Comparison of ENCODE assay signal across 32 cellular contexts in the genomic region with DNA sequence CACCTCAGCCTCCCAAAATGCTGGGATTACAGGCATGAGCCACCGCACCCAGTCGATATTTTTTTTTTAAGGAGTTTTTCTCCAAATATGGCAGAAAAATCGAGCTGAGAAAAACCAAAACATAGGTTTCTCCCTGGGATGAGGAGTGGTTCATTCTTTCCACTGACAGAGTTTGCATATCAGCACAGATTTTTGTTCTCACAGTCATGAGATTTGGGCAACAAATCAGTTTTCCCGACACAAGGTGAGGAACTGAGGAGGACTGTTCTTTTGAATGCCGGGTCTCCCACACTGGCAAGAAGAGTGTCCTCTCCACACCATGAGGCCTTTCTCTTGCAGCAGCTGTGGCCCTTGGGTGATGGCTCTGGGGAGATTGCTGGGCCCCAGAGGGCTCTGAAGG. TPM values are rescaled to one million over a fixed set of nuclear protein-coding genes. Genes with fewer than 3 reads are reported as not detected.
DNase-seq lines count a peak whose midpoint lies in the region; ATAC-seq and TF ChIP-seq lines count a peak whose summit lies in the region.
"Had no signal": no experiment of that assay in that cellular context is flagged by ENCODE, and none has a peak within 500 bp of the region (broad histone marks: within the 10 kb centered on the region; RNA-seq: fewer than 3 reads in every experiment).

No MANE protein-coding gene starts in this region.

- no peak overlapping the region for H3K4me3 Mint-ChIP-seq in activated CD4-positive, alpha-beta T cell treated with anti-CD3 and anti-CD28 coated beads for 36 hours
- H3K4me3 Mint-ChIP-seq in GM23338, result no peak overlapping the region
- H3K4me3 Mint-ChIP-seq: activated CD8-positive, alpha-beta T cell treated with anti-CD3 and anti-CD28 coated beads for 36 hours; activated naive CD4-positive, alpha-beta T cell treated with anti-CD3 and anti-CD28 coated beads, Interleukin-2, amount 10 ng/mL, durations not matched to agents 7 days and 5 days; stimulated activated naive CD8-positive, alpha-beta T cell treated with anti-CD3 and anti-CD28 coated beads, Interleukin-15, Interleukin-2, amounts not matched to agents 100 ng/mL and 50 ng/mL, for 24 hours had no signal

- H3F3A ChIP-seq in GM23338 (replicated peaks; ENCODE audit: low read depth), result 0 out of 2 replicates have a peak, but pooled peaks cover 4% of the 10 kb centered on the region

- peak overlapping the region; percentile 47 for H3K27ac Mint-ChIP-seq in activated CD4-positive, alpha-beta T cell treated with anti-CD3 and anti-CD28 coated beads for 36 hours
- H3K27ac Mint-ChIP-seq in GM23338, result no peak overlapping the region
- H3K27ac Mint-ChIP-seq: activated naive CD4-positive, alpha-beta T cell treated with anti-CD3 and anti-CD28 coated beads, Interleukin-2, amount 10 ng/mL, durations not matched to agents 7 days and 5 days; activated T-helper 17 cell treated with anti-CD3 and anti-CD28 coated beads, Interleukin-2, amount 50 U/mL, for 72 hours; stimulated activated naive CD8-positive, alpha-beta T cell treated with anti-CD3 and anti-CD28 coated beads, Interleukin-15, Interleukin-2, amounts not matched to agents 100 ng/mL and 50 ng/mL, for 24 hours had no signal

- no peak for TF ChIP-seq CTCF in RWPE1 (conservative IDR thresholded peaks at IDR 0.05; ENCODE audit: low read depth)
- no peak for TF ChIP-seq CTCF in gastroesophageal sphincter (IDR thresholded peaks at IDR 0.05)
- no peak for TF ChIP-seq CTCF in upper lobe of right lung (IDR thresholded peaks at IDR 0.05)
- no peak for TF ChIP-seq CTCF in GM23338 (conservative IDR thresholded peaks at IDR 0.05; ENCODE audit: low read depth in 2 of 2)

- H2AFZ ChIP-seq in GM23338, result no peak overlapping the region

- peaks cover 55% of the 10 kb centered on the region for H3K4me1 Mint-ChIP-seq in activated CD4-positive, alpha-beta T cell treated with anti-CD3 and anti-CD28 coated beads for 36 hours
- peaks cover 18% of the 10 kb centered on the region for H3K4me1 Mint-ChIP-seq in GM23338

- no peak overlapping the region for H3K4me2 ChIP-seq in GM23338

- 39 to 58% methylated on average over 2 to 3 of the region's 5 CpGs for WGBS in gastroesophageal sphincter (ENCODE audit: low coverage in 1 of 2), 2 donors

- H3K4me3 ChIP-seq in gastroesophageal sphincter (no peak overlapping the region), upper lobe of right lung (no peak overlapping the region), GM23338 (no peak overlapping the region)
- H3K4me3 ChIP-seq: adrenal gland, dorsolateral prefrontal cortex, right lobe of liver, SK-N-MC, thyroid gland had no signal

- H3K9me3 ChIP-seq in gastroesophageal sphincter (no peaks in the 10 kb centered on the region), upper lobe of right lung (no peaks in the 10 kb centered on the region)
- H3K9me3 ChIP-seq: adrenal gland, right lobe of liver, thyroid gland had no signal

- DNase-seq in activated CD4-positive, alpha-beta T cell treated with anti-CD3 and anti-CD28 coated beads for 36 hours, result no peak
- DNase-seq in activated CD4-positive, alpha-beta T cell treated with anti-CD3 and anti-CD28 coated beads for 48 hours, result no peak
- DNase-seq in RWPE1 (ENCODE audit: low spot score) (no peak), upper lobe of right lung (no peak), AG08395 (ENCODE audit: low spot score) (no peak), GM23338 (ENCODE audit: low spot score) (no peak)
- DNase-seq: activated CD8-positive, alpha-beta T cell treated with anti-CD3 and anti-CD28 coated beads for 36 hours; activated naive CD4-positive, alpha-beta T cell treated with anti-CD3 and anti-CD28 coated beads, Interleukin-2, amount 10 ng/mL, durations not matched to agents 7 days and 5 days; adrenal gland; brain microvascular endothelial cell; CD4-positive, CD25-positive, alpha-beta regulatory T cell; cerebellar nuclear complex; DND-41; dorsolateral prefrontal cortex; KBM-7; left ventricle myocardium superior; NCI-H1930; posterior cingulate gyrus; right lobe of liver; stimulated activated CD8-positive, alpha-beta memory T cell treated with anti-CD3 and anti-CD28 coated beads, Interleukin-4, amount 100 ng/mL, for 48 hours; T-helper 2 cell; thyroid gland had no signal

- POLR2A ChIA-PET in activated CD4-positive, alpha-beta T cell treated with anti-CD3 and anti-CD28 coated beads for 36 hours (lab: Charles Lee), result interaction anchor here (1.9 kb wide), 1 partner anchor 17 kb away, joined by 6 read pairs; no protein-coding TSS in a partner anchor
- POLR2A ChIA-PET in RWPE1 (lab: Yijun Ruan, JAX; ENCODE audit: low non-redundant PET), result interaction anchor here (0.7 kb wide), 1 partner anchor 89 kb away, joined by 4 read pairs; no protein-coding TSS in a partner anchor

- CTCF ChIA-PET in activated CD4-positive, alpha-beta T cell treated with anti-CD3 and anti-CD28 coated beads for 36 hours (lab: Charles Lee), result interaction anchor here (6.1 to 11.0 kb wide), 2 partner anchors 20 to 34 kb away, joined by 49 to 139 read pairs; no protein-coding TSS in a partner anchor
- CTCF ChIA-PET in RWPE1 (lab: Yijun Ruan, JAX), result interaction anchor here (0.6 to 3.0 kb wide), 2 partner anchors 12 to 34 kb away, joined by 4 to 10 read pairs; no protein-coding TSS in a partner anchor

- peaks cover 4% of the 10 kb centered on the region; the same call in 1 of the 2 replicates for H3K79me2 ChIP-seq in GM23338 (replicated peaks; ENCODE audit: insufficient read depth)

- H3K9me3 Mint-ChIP-seq in activated CD4-positive, alpha-beta T cell treated with anti-CD3 and anti-CD28 coated beads for 36 hours (ENCODE audit: low read depth), result no peaks in the 10 kb centered on the region
- no peaks in the 10 kb centered on the region for H3K9me3 Mint-ChIP-seq in GM23338
- H3K9me3 Mint-ChIP-seq: activated CD8-positive, alpha-beta T cell treated with anti-CD3 and anti-CD28 coated beads for 36 hours; activated naive CD4-positive, alpha-beta T cell treated with anti-CD3 and anti-CD28 coated beads, Interleukin-2, amount 10 ng/mL, durations not matched to agents 7 days and 5 days; activated T-helper 17 cell treated with anti-CD3 and anti-CD28 coated beads, Interleukin-2, amount 50 U/mL, for 72 hours; stimulated activated naive CD8-positive, alpha-beta T cell treated with anti-CD3 and anti-CD28 coated beads, Interleukin-15, Interleukin-2, amounts not matched to agents 100 ng/mL and 50 ng/mL, for 24 hours had no signal

- H3K4me1 ChIP-seq in gastroesophageal sphincter, result peaks cover 0 to 30% (median 7%) of the 10 kb centered on the region in 3 donors
- peaks cover 39% of the 10 kb centered on the region for H3K4me1 ChIP-seq in upper lobe of right lung
- peaks cover 11% of the 10 kb centered on the region; the same call in 1 of the 2 replicates for H3K4me1 ChIP-seq in GM23338 (ENCODE audit: insufficient read depth)

- H3K9me2 ChIP-seq in GM23338 (ENCODE audit: insufficient read depth), result no peaks in the 10 kb centered on the region

- no peak for TF ChIP-seq EP300 in gastroesophageal sphincter (IDR thresholded peaks at IDR 0.05)

- TF ChIP-seq POLR2A in gastroesophageal sphincter (IDR thresholded peaks at IDR 0.05), result no peak

- H3K27me3 Mint-ChIP-seq in activated CD4-positive, alpha-beta T cell treated with anti-CD3 and anti-CD28 coated beads for 36 hours, result no peaks in the 10 kb centered on the region
- H3K27me3 Mint-ChIP-seq in GM23338 (ENCODE audit: insufficient read depth, low read depth, poor library complexity), result peaks cover 5% of the 10 kb centered on the region
- H3K27me3 Mint-ChIP-seq: activated CD8-positive, alpha-beta T cell treated with anti-CD3 and anti-CD28 coated beads for 36 hours; activated naive CD4-positive, alpha-beta T cell treated with anti-CD3 and anti-CD28 coated beads, Interleukin-2, amount 10 ng/mL, durations not matched to agents 7 days and 5 days; activated T-helper 17 cell treated with anti-CD3 and anti-CD28 coated beads, Interleukin-2, amount 50 U/mL, for 72 hours; CD4-positive, CD25-positive, alpha-beta regulatory T cell; stimulated activated naive CD8-positive, alpha-beta T cell treated with anti-CD3 and anti-CD28 coated beads, Interleukin-15, Interleukin-2, amounts not matched to agents 100 ng/mL and 50 ng/mL, for 24 hours had no signal

- H3K27ac ChIP-seq in RWPE1, result peak overlapping the region; percentile 33; the same call in 1 of the 2 replicates
- H3K27ac ChIP-seq in gastroesophageal sphincter, result peak overlapping the region in 3 of 4 donors; percentile 44 to 59 (median 51)
- peak overlapping the region; percentile 47 for H3K27ac ChIP-seq in upper lobe of right lung
- H3K27ac ChIP-seq in GM23338 (ENCODE audit: low read depth), result no peak overlapping the region
- H3K27ac ChIP-seq: 22Rv1, brain microvascular endothelial cell, right lobe of liver, SK-N-MC had no signal

- H4K20me1 ChIP-seq in GM23338 (replicated peaks; ENCODE audit: insufficient read depth), result no peaks in the 10 kb centered on the region

- no peak for ATAC-seq in activated CD4-positive, alpha-beta T cell treated with anti-CD3 and anti-CD28 coated beads for 36 hours
- ATAC-seq in gastroesophageal sphincter (no peak), upper lobe of right lung (no peak), GM23338 (no peak), HG03135 (IDR thresholded peaks at IDR 0.05; ENCODE audit: unreplicated experiment) (no peak)
- ATAC-seq: activated CD4-positive, CD25-positive, alpha-beta regulatory T cell treated with anti-CD3 and anti-CD28 coated beads, Interleukin-2, amount 50 U/mL, for 24 hours; activated CD8-positive, alpha-beta T cell treated with anti-CD3 and anti-CD28 coated beads for 36 hours; activated T-helper 17 cell treated with anti-CD3 and anti-CD28 coated beads, Interleukin-2, amount 50 U/mL, for 72 hours; left ventricle myocardium superior; right lobe of liver had no signal

- peaks cover 3% of the 10 kb centered on the region for H3K36me3 Mint-ChIP-seq in activated CD4-positive, alpha-beta T cell treated with anti-CD3 and anti-CD28 coated beads for 36 hours (ENCODE audit: low read depth)
- H3K36me3 Mint-ChIP-seq in GM23338 (ENCODE audit: low read depth), result no peaks in the 10 kb centered on the region

- intact Hi-C loops in activated CD4-positive, alpha-beta T cell treated with anti-CD3 and anti-CD28 coated beads for 36 hours (cut with DNase I, micrococcal nuclease), result no loop called here
- intact Hi-C loops in upper lobe of right lung (cut with DNase I), result no loop called here

- no peaks in the 10 kb centered on the region for H3K36me3 ChIP-seq in gastroesophageal sphincter
- H3K36me3 ChIP-seq in upper lobe of right lung, result no peaks in the 10 kb centered on the region
- H3K36me3 ChIP-seq in GM23338 (ENCODE audit: insufficient read depth), result no peaks in the 10 kb centered on the region
- H3K36me3 ChIP-seq: adrenal gland, brain microvascular endothelial cell, right lobe of liver, thyroid gland had no signal

- H3K27me3 ChIP-seq in gastroesophageal sphincter, result no peaks in the 10 kb centered on the region
- no peaks in the 10 kb centered on the region for H3K27me3 ChIP-seq in upper lobe of right lung
- H3K27me3 ChIP-seq in GM23338 (ENCODE audit: insufficient read depth), result peaks cover 5% of the 10 kb centered on the region; the same call in 1 of the 2 replicates
- H3K27me3 ChIP-seq: adrenal gland, brain microvascular endothelial cell, dorsolateral prefrontal cortex, right lobe of liver, thyroid gland had no signal

RNA-seq across cellular contexts. Expression of a gene that starts 3.8 kb away (rescaled TPM):
- total RNA-seq in activated CD4-positive, alpha-beta T cell treated with anti-CD3 and anti-CD28 coated beads for 36 hours, result 10 to 100 TPM; 71.0 to 73.6 TPM
- total RNA-seq in gastroesophageal sphincter (100 to 1,000 TPM in 2 of 4 donors, 10 to 100 TPM in 2; 92.1 to 188 (median 101) TPM), upper lobe of right lung (94.6 TPM)
- 43.8 and 69.7 TPM in 2 replicates for total RNA-seq in GM23338 (2014; rRNA removed; shearing (Covaris generic))
- 16.7 and 16.9 TPM in 2 replicates for polyA plus RNA-seq in GM23338 (2016; fragmentation: Nextera tagmentation; extraction: Ambion mirVana)

RNA-seq across cellular contexts. Expression of a gene that starts 34.8 kb away (rescaled TPM):
- total RNA-seq in activated CD4-positive, alpha-beta T cell treated with anti-CD3 and anti-CD28 coated beads for 36 hours, result 10 to 100 TPM; 15.8 to 16.7 TPM
- total RNA-seq in gastroesophageal sphincter, result 10 to 100 TPM; 18.8 to 27.2 (median 26.3) TPM
- total RNA-seq in upper lobe of right lung, result 23.2 TPM
- 26.2 and 31.7 TPM in 2 replicates for total RNA-seq in GM23338 (2014; rRNA removed; shearing (Covaris generic))
- 8.7 and 9.2 TPM in 2 replicates for polyA plus RNA-seq in GM23338 (2016; fragmentation: Nextera tagmentation; extraction: Ambion mirVana)

RNA-seq across cellular contexts. Expression of a gene that starts 37.8 kb away (rescaled TPM):
- under 1 TPM; 0.28 to 0.39 TPM for total RNA-seq in activated CD4-positive, alpha-beta T cell treated with anti-CD3 and anti-CD28 coated beads for 36 hours
- total RNA-seq in gastroesophageal sphincter, result under 1 TPM; 0.08 to 0.94 (median 0.22) TPM
- 20.9 TPM for total RNA-seq in upper lobe of right lung
- 10.1 and 11.6 TPM in 2 replicates for total RNA-seq in GM23338 (2014; rRNA removed; shearing (Covaris generic))
- polyA plus RNA-seq in GM23338 (2016; fragmentation: Nextera tagmentation; extraction: Ambion mirVana), result 1.8 and 2.3 TPM in 2 replicates

RNA-seq across cellular contexts. Expression of a gene that starts 42.2 kb away (rescaled TPM):
- 10 to 100 TPM; 13.2 to 13.5 TPM for total RNA-seq in activated CD4-positive, alpha-beta T cell treated with anti-CD3 and anti-CD28 coated beads for 36 hours
- total RNA-seq in gastroesophageal sphincter, result 10 to 100 TPM; 20.3 to 41.2 (median 27.0) TPM
- total RNA-seq in upper lobe of right lung, result 29.4 TPM
- 3.3 and 5.8 TPM in 2 replicates for total RNA-seq in GM23338 (2014; rRNA removed; shearing (Covaris generic))
- polyA plus RNA-seq in GM23338 (2016; fragmentation: Nextera tagmentation; extraction: Ambion mirVana), result 2.6 and 2.8 TPM in 2 replicates

RNA-seq across cellular contexts. Expression of a gene that starts 53.5 kb away (rescaled TPM):
- under 1 TPM in 1 of 2 experiments, not detected in 1; 0.34 TPM for total RNA-seq in activated CD4-positive, alpha-beta T cell treated with anti-CD3 and anti-CD28 coated beads for 36 hours
- total RNA-seq in gastroesophageal sphincter (not detected), upper lobe of right lung (not detected)
- 0.83 TPM in 1 of 2 replicates, not detected in the other for total RNA-seq in GM23338 (2014; rRNA removed; shearing (Covaris generic))
- 1.8 and 3.6 TPM in 2 replicates for polyA plus RNA-seq in GM23338 (2016; fragmentation: Nextera tagmentation; extraction: Ambion mirVana)
- total RNA-seq: activated CD8-positive, alpha-beta T cell treated with anti-CD3 and anti-CD28 coated beads for 36 hours; adrenal gland; CD4-positive, CD25-positive, alpha-beta regulatory T cell; fibroblast of lung; H4; HT1080; left ventricle myocardium superior had no signal
- polyA plus RNA-seq: CD4-positive, CD25-positive, alpha-beta regulatory T cell; fibroblast of lung had no signal
